In genomic region chr1:107782192-107782845, GRCh38 we compare ENCODE assay signal across 8 cellular contexts.
A peak's percentile ranks its signal among the peaks of the same experiment; 100 is the strongest.
DNase-seq lines count a peak whose midpoint lies in the region; TF ChIP-seq lines count a peak whose summit lies in the region.

No MANE protein-coding gene starts in this region.

- H3K4me3 Mint-ChIP-seq in MCF 10A (ENCODE audit: unreplicated experiment) = no peak overlapping the region

- H3K27ac ChIP-seq in PC-9 (no peak overlapping the region), stomach (no peak overlapping the region)

- no peaks in the 10 kb centered on the region for H3K36me3 Mint-ChIP-seq in MCF 10A (ENCODE audit: insufficient read depth, unreplicated experiment)

- H3K27me3 ChIP-seq in PC-9 (ENCODE audit: insufficient read depth, low read depth) (no peaks in the 10 kb centered on the region), stomach (no peaks in the 10 kb centered on the region)

- no peaks in the 10 kb centered on the region for H3K79me2 ChIP-seq in PC-9 (ENCODE audit: low read depth)

- H3K27me3 Mint-ChIP-seq in MCF 10A (ENCODE audit: insufficient read depth, unreplicated experiment) = no peaks in the 10 kb centered on the region

- BruUV-seq in PC-9 (replicated peaks; lab: Mats Ljungman, UMichigan) = no TSS peak
- BruUV-seq in MCF 10A (replicated peaks; lab: Mats Ljungman, UMichigan) = no TSS peak

- no peaks in the 10 kb centered on the region for H3K9me3 ChIP-seq in PC-9 (ENCODE audit: insufficient read depth, low read depth)
- no peaks in the 10 kb centered on the region for H3K9me3 ChIP-seq in stomach

- peaks cover 10% of the 10 kb centered on the region for H3K4me1 ChIP-seq in PC-9 (replicated peaks; ENCODE audit: insufficient read depth)
- peaks cover 0 to 28% (median 8%) of the 10 kb centered on the region in 4 donors for H3K4me1 ChIP-seq in stomach

- H3K4me1 Mint-ChIP-seq in MCF 10A (ENCODE audit: insufficient read depth, unreplicated experiment) = no peaks in the 10 kb centered on the region

- TF ChIP-seq EP300 in stomach (IDR thresholded peaks at IDR 0.05) = no peak

- DNase-seq in NCI-H2196 (lab: John Stamatoyannopoulos, UW; ENCODE audit: unreplicated experiment) = peak; percentile 53
- no peak for DNase-seq in NCI-H2196 treated with DMSO at 0.1 percent for 48 hours (lab: John Stamatoyannopoulos, UW; ENCODE audit: unreplicated experiment)
- DNase-seq in HS-5 (ENCODE audit: low read depth) = peak; percentile 24
- peak; percentile 11 to 46 for DNase-seq in PC-9
- DNase-seq in MCF 10A (ENCODE audit: unreplicated experiment) = peak; percentile 68
- peak; percentile 61 for DNase-seq in kidney tubule cell (ENCODE audit: low spot score)
- no peak for DNase-seq in stomach
- no peak for DNase-seq in NK-92 (lab: John Stamatoyannopoulos, UW; ENCODE audit: unreplicated experiment)

- CTCF ChIA-PET in PC-9 (lab: Charles Lee) = interaction anchor here (0.6 to 2.4 kb wide), 7 partner anchors 336 to 861 kb away, joined by 3 to 27 read pairs (median 5); partner anchors contain the start of gene SLC25A24
- CTCF ChIA-PET in MCF 10A (lab: Yijun Ruan, JAX) = interaction anchor here (0.6 to 13.0 kb wide), 33 partner anchors 9 to 779 kb away, joined by 3 to 382 read pairs (median 4); partner anchors contain the start of gene SLC25A24

- TF ChIP-seq POLR2A in stomach (IDR thresholded peaks at IDR 0.05) = no peak

- intact Hi-C loops in PC-9 (cut with micrococcal nuclease; ENCODE audit: unreplicated experiment) = loop anchor here (1.0 to 10.0 kb wide), 4 partner anchors 152 to 861 kb away; partner anchors contain the start of gene VAV3
- intact Hi-C loops in MCF 10A (cut with micrococcal nuclease) = loop anchor here (1.0 to 10.0 kb wide), 6 partner anchors 92 to 1332 kb away; partner anchors contain the start of genes ELAPOR1 and SLC25A24
- intact Hi-C loops in stomach (cut with DNase I; ENCODE audit: low total_unique reads) = loop anchor here (5.0 kb wide), 1 partner anchor 340 kb away; no protein-coding TSS in a partner anchor

- H4K20me1 ChIP-seq in PC-9 (ENCODE audit: insufficient read depth) = no peaks in the 10 kb centered on the region

- H3K36me3 ChIP-seq in PC-9 (ENCODE audit: low read depth) (no peaks in the 10 kb centered on the region), stomach (no peaks in the 10 kb centered on the region)

- no peak overlapping the region for H3K4me2 ChIP-seq in PC-9

- H3K9me3 Mint-ChIP-seq in MCF 10A (ENCODE audit: unreplicated experiment) = no peaks in the 10 kb centered on the region

- TF ChIP-seq CTCF in PC-9 (conservative IDR thresholded peaks at IDR 0.05) (peak; percentile 99), MCF 10A (IDR thresholded peaks at IDR 0.05; ENCODE audit: unreplicated experiment) (peak; percentile 60), stomach (IDR thresholded peaks at IDR 0.05) (peak in 5 of 7 experiments; percentile 41 to 76 (median 74))

- POLR2A ChIA-PET in PC-9 (lab: Charles Lee; ENCODE audit: unreplicated experiment) (interaction anchor here (0.6 kb wide), 2 partner anchors 346 to 910 kb away, joined by 3 to 5 read pairs; partner anchors contain the start of gene PRPF38B), MCF 10A (lab: Yijun Ruan, JAX) (interaction anchor here (0.7 to 3.8 kb wide), 5 partner anchors 162 to 418 kb away, joined by 3 to 31 read pairs (median 7); partner anchors contain the start of gene SLC25A24)

- H3K4me3 ChIP-seq in PC-9 (no peak overlapping the region), stomach (no peak overlapping the region)

- 11 to 24% (median 17%) methylated on average over 6 of the region's 6 CpGs for WGBS in stomach, 5 donors

- no peaks in the 10 kb centered on the region for H3K9me2 ChIP-seq in PC-9 (ENCODE audit: insufficient read depth)

- H2AFZ ChIP-seq in PC-9 = no peak overlapping the region

- H3K27ac Mint-ChIP-seq in MCF 10A (ENCODE audit: low read depth, unreplicated experiment) = no peak overlapping the region

- no peaks in the 10 kb centered on the region for H3F3A ChIP-seq in PC-9 (ENCODE audit: insufficient read depth, low read depth)

Comparison
In these comparisons a context has a peak if more than half of its experiments do, and no peak if none do; other contexts are left out.
1. DNase-seq: peak in NCI-H2196 (single experiment), HS-5 (single experiment), PC-9 (2 of 2), MCF 10A (single experiment) and kidney tubule cell (single experiment); none in NCI-H2196 treated with DMSO at 0.1 percent for 48 hours (single experiment), stomach (single experiment) and NK-92 (single experiment).
2. Peak in every context shown above with its lines, with median percentiles within 50 percentile points of each other: CTCF ChIP-seq.